ENCODE assay signal across 8 cellular contexts in the genomic region with DNA sequence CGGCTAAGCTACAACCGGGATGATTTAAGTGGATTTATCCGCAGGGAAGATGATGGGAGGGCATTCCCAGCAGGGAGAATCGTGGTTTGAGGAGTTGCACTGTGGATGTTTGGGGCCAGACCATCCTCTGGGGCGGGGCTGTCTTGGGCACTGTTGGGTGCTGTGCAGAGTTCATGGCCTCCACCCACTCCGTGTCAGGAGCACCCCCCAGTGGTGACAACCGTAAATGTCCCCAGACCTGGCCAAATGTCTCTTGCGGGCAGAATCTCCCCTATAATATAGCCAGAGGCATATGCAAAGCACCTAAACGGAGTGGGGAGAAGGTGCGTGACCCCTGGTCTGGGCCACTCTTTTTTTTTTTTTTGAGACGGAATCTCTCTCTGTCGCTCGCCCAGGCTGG. TPM values are rescaled to one million over a fixed set of nuclear protein-coding genes. Genes with fewer than 3 reads are reported as not detected.
A peak's percentile ranks its signal among the peaks of the same experiment; 100 is the strongest.
DNase-seq lines count a peak whose midpoint lies in the region; ATAC-seq and TF ChIP-seq lines count a peak whose summit lies in the region.

No MANE protein-coding gene starts in this region.

- WGBS in SK-N-SH (ENCODE audit: low lambda C conversion rate): 89% methylated on average over 12 of the region's 13 CpGs
- 72 to 78% methylated on average over 11 to 13 of the region's 13 CpGs for WGBS in body of pancreas, 2 donors
- 75 to 77% methylated on average over 13 of the region's 13 CpGs for WGBS in lung, 2 donors

- H2AFZ ChIP-seq in SK-N-SH (ENCODE audit: low read depth): no peak overlapping the region

- H3K9me3 ChIP-seq in SK-N-SH: no peaks in the 10 kb centered on the region
- H3K9me3 ChIP-seq in body of pancreas: no peaks in the 10 kb centered on the region
- H3K9me3 ChIP-seq in lung (ENCODE audit: control insufficient read depth in 2 of 2, insufficient read depth in 1 of 2, low read length in 1 of 2): no peaks in the 10 kb centered on the region

- H3K4me2 ChIP-seq in SK-N-SH: no peak overlapping the region

- peak; percentile 50 for TF ChIP-seq RAD21 in SK-N-SH (IDR thresholded peaks at IDR 0.05; ENCODE audit: low read length)

- peak; percentile 45 for TF ChIP-seq CTCF in SK-N-SH (IDR thresholded peaks at IDR 0.05)
- peak in 6 of 7 experiments; percentile 36 to 57 (median 47) for TF ChIP-seq CTCF in body of pancreas (IDR thresholded peaks at IDR 0.05)
- TF ChIP-seq CTCF in lung (IDR thresholded peaks at IDR 0.05; ENCODE audit: control extremely low read depth, extremely low read depth): peak; percentile 10

- no peak for TF ChIP-seq POLR2A in body of pancreas (IDR thresholded peaks at IDR 0.05)

- POLR2A ChIA-PET in SK-N-SH (lab: Yijun Ruan, JAX): no interaction called here

- DNase-seq in SK-N-SH (peak; percentile 67), T-helper 9 cell (peak; percentile 44), body of pancreas (peak; percentile 41 to 57 (median 52)), lung (ENCODE audit: low spot score) (peak; percentile 50), HCEC 1CT (no peak)
- DNase-seq in stimulated activated naive CD8-positive, alpha-beta T cell treated with anti-CD3 and anti-CD28 coated beads, Interleukin-15, Interleukin-2, amounts not matched to agents 100 U/mL and 50 U/mL, for 24 hours: peak; percentile 71

- H4K20me1 ChIP-seq in SK-N-SH (ENCODE audit: insufficient read depth): peaks cover 12% of the 10 kb centered on the region; the same call in 1 of the 2 replicates

- H3F3A ChIP-seq in SK-N-SH (replicated peaks; ENCODE audit: insufficient read depth): peaks cover 8% of the 10 kb centered on the region

- no peak for TF ChIP-seq EP300 in SK-N-SH (IDR thresholded peaks at IDR 0.05; ENCODE audit: borderline replicate concordance in 1 of 2, low read depth in 1 of 2, low read length in 1 of 2)

- H3K9me2 ChIP-seq in SK-N-SH: no peaks in the 10 kb centered on the region

- ATAC-seq in SK-N-SH treated with all-trans-retinoic acid at 6 μM for 48 hours (no peak; the same call in 2 of the 3 replicates), body of pancreas (peak; percentile 34), lung (ENCODE audit: insufficient read depth, low FRiP score) (no peak), GM18870 (IDR thresholded peaks at IDR 0.05; ENCODE audit: unreplicated experiment) (no peak)
- peak; percentile 40 for ATAC-seq in stimulated activated naive CD8-positive, alpha-beta T cell treated with anti-CD3 and anti-CD28 coated beads, Interleukin-15, Interleukin-2, amounts not matched to agents 100 U/mL and 50 U/mL, for 24 hours

- H3K27ac ChIP-seq in SK-N-SH (ENCODE audit: low read depth in 2 of 2, low read length in 1 of 2): peak overlapping the region in 1 of 2 experiments; percentile 1; a peak in 1 of 4 replicates
- H3K27ac ChIP-seq in body of pancreas: peak overlapping the region in 1 of 4 donors; percentile 5
- no peak overlapping the region for H3K27ac ChIP-seq in lung (ENCODE audit: low read depth in 1 of 2, low read length in 1 of 2)

- H3K27me3 ChIP-seq in SK-N-SH (ENCODE audit: insufficient read depth): no peaks in the 10 kb centered on the region
- no peaks in the 10 kb centered on the region for H3K27me3 ChIP-seq in body of pancreas
- H3K27me3 ChIP-seq in lung (ENCODE audit: control insufficient read depth, insufficient read depth): no peaks in the 10 kb centered on the region

- H3K36me3 ChIP-seq in SK-N-SH (replicated peaks in 1 of 2; ENCODE audit: control insufficient read depth in 1 of 2, insufficient read depth in 2 of 2, low read length in 1 of 2) (peaks cover 16 to 23% of the 10 kb centered on the region in 2 experiments), body of pancreas (replicated peaks in 1 of 2; ENCODE audit: insufficient read depth in 1 of 2, low read depth in 2 of 2) (peaks cover 7 to 15% of the 10 kb centered on the region in 2 donors), lung (ENCODE audit: control insufficient read depth in 2 of 2, insufficient read depth in 2 of 2, low read length in 2 of 2) (peaks cover 0 to 46% of the 10 kb centered on the region in 2 donors)

- intact Hi-C loops in body of pancreas (cut with DNase I): no loop called here

- no peak overlapping the region for H3K4me3 ChIP-seq in SK-N-SH (ENCODE audit: low read depth in 2 of 2, low read length in 1 of 2)
- no peak overlapping the region for H3K4me3 ChIP-seq in body of pancreas
- H3K4me3 ChIP-seq in lung: no peak overlapping the region

- H3K79me2 ChIP-seq in SK-N-SH (ENCODE audit: insufficient read depth): peaks cover 54% of the 10 kb centered on the region

- CTCF ChIA-PET in SK-N-SH (lab: Yijun Ruan, JAX): interaction anchor here (0.6 to 2.9 kb wide), 10 partner anchors 9 to 110 kb away, joined by 3 to 20 read pairs (median 4); no protein-coding TSS in a partner anchor

- H3K9ac ChIP-seq in SK-N-SH: no peak overlapping the region

- H3K4me1 ChIP-seq in SK-N-SH (ENCODE audit: control insufficient read depth in 1 of 2, insufficient read depth in 2 of 2, low read depth in 1 of 2, low read length in 1 of 2) (peaks cover 0 to 41% of the 10 kb centered on the region in 2 experiments; a peak in 1 of 4 replicates), body of pancreas (peaks cover 6% of the 10 kb centered on the region), lung (ENCODE audit: control insufficient read depth in 2 of 2, insufficient read depth in 2 of 2, low read length in 2 of 2) (peaks cover 0 to 11% of the 10 kb centered on the region in 2 donors)

TF ChIP-seq in SK-N-SH, 30 proteins besides CTCF, POLR2A, EP300 and RAD21:
- TF ChIP-seq SMC3 (IDR thresholded peaks at IDR 0.05; ENCODE audit: low read depth, low read length) (peak; percentile 29; the same call in 1 of the 2 replicates), EZH2phosphoT487 (IDR thresholded peaks at IDR 0.05; ENCODE audit: borderline replicate concordance, low read depth) (no peak)

TF ChIP-seq in SK-N-SH treated with all-trans-retinoic acid at 6 μM for 48 hours, 23 proteins besides CTCF, POLR2A, EP300 and RAD21:
- TF ChIP-seq PATZ1 (CRISPR knock-in tag; IDR thresholded peaks at IDR 0.05; ENCODE audit: borderline replicate concordance) (no peak), ZFP3 (CRISPR knock-in tag; IDR thresholded peaks at IDR 0.05) (no peak), ZNF8 (CRISPR knock-in tag; IDR thresholded peaks at IDR 0.05) (no peak), ZC3H10 (CRISPR knock-in tag; IDR thresholded peaks at IDR 0.05) (no peak), ISL1 (CRISPR knock-in tag; IDR thresholded peaks at IDR 0.05) (no peak), ZFP30 (CRISPR knock-in tag; IDR thresholded peaks at IDR 0.05) (no peak), ESRRG (CRISPR knock-in tag; IDR thresholded peaks at IDR 0.05) (no peak), CSDC2 (CRISPR knock-in tag; IDR thresholded peaks at IDR 0.05) (no peak), GLIS3 (CRISPR knock-in tag; IDR thresholded peaks at IDR 0.05) (no peak), SNAI2 (CRISPR knock-in tag; IDR thresholded peaks at IDR 0.05) (no peak), OSR1 (CRISPR knock-in tag; IDR thresholded peaks at IDR 0.05) (no peak), ZNF565 (CRISPR knock-in tag; conservative IDR thresholded peaks at IDR 0.05; ENCODE audit: low read depth) (no peak), PPARA (CRISPR knock-in tag; IDR thresholded peaks at IDR 0.05; ENCODE audit: borderline replicate concordance) (no peak), BACH2 (CRISPR knock-in tag; IDR thresholded peaks at IDR 0.05; ENCODE audit: borderline replicate concordance) (no peak), TOX (CRISPR knock-in tag; IDR thresholded peaks at IDR 0.05; ENCODE audit: borderline replicate concordance) (no peak), RARB (CRISPR knock-in tag; IDR thresholded peaks at IDR 0.05) (no peak), ZNF70 (CRISPR knock-in tag; IDR thresholded peaks at IDR 0.05) (no peak)
- TF ChIP-seq, protein P1, sequence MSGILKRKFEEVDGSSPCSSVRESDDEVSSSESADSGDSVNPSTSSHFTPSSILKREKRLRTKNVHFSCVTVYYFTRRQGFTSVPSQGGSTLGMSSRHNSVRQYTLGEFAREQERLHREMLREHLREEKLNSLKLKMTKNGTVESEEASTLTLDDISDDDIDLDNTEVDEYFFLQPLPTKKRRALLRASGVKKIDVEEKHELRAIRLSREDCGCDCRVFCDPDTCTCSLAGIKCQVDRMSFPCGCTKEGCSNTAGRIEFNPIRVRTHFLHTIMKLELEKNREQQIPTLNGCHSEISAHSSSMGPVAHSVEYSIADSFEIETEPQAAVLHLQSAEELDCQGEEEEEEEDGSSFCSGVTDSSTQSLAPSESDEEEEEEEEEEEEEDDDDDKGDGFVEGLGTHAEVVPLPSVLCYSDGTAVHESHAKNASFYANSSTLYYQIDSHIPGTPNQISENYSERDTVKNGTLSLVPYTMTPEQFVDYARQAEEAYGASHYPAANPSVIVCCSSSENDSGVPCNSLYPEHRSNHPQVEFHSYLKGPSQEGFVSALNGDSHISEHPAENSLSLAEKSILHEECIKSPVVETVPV (CRISPR knock-in tag; IDR thresholded peaks at IDR 0.05): no peak
TF ChIP-seq in SK-N-SH treated with all-trans-retinoic acid at 6 μM for 48 hours: peak in this region for 0.

RNA-seq across cellular contexts. Expression of gene SMIM24, which starts 40.2 kb away (rescaled TPM):
- polyA plus RNA-seq in SK-N-SH (2012; rRNA removed) (0.12 TPM in 1 of 2 replicates, not detected in the other), lung (under 1 TPM; 0.10 to 0.22 TPM)
- polyA plus RNA-seq in SK-N-SH (2012; cell fraction: cytosol; rRNA removed): not detected in 2 replicates
- 0.18 TPM in 1 of 2 replicates, not detected in the other for polyA plus RNA-seq in SK-N-SH (2012; cell fraction: nucleus; rRNA removed)
- total RNA-seq in body of pancreas (10 to 100 TPM in 1 of 2 donors, 1 to 10 TPM in 1; 7.6 to 11.4 TPM), lung (under 1 TPM in 1 of 2 donors, not detected in 1; 0.15 TPM)

RNA-seq across cellular contexts. Expression of gene SMIM44, which starts 43.2 kb away (rescaled TPM):
- polyA plus RNA-seq in SK-N-SH (2012; rRNA removed) (not detected in 2 replicates), lung (not detected)
- polyA plus RNA-seq in SK-N-SH (2012; cell fraction: cytosol; rRNA removed): not detected in 2 replicates
- not detected in 2 replicates for polyA plus RNA-seq in SK-N-SH (2012; cell fraction: nucleus; rRNA removed)
- total RNA-seq in body of pancreas (not detected), lung (not detected)

Comparison
In these comparisons a context has a peak if more than half of its experiments do, and no peak if none do; other contexts are left out.
1. ATAC-seq: peak in body of pancreas (single experiment) and stimulated activated naive CD8-positive, alpha-beta T cell treated with anti-CD3 and anti-CD28 coated beads, Interleukin-15, Interleukin-2, amounts not matched to agents 100 U/mL and 50 U/mL, for 24 hours (single experiment); none in SK-N-SH treated with all-trans-retinoic acid at 6 μM for 48 hours (single experiment), lung (single experiment) and GM18870 (single experiment).
2. RNA of gene SMIM24, which starts 40.2 kb away (total RNA-seq): 7.6 to 11.4 TPM in body of pancreas; 0.15 TPM in lung; every median in the first group is over 4 times any median in the second.
3. Peak in every context shown above with its lines, with median percentiles within 50 percentile points of each other: CTCF ChIP-seq.